Comparison of ENCODE assay signal across 1 cellular context in genomic region chr9:129606161-129607025, GRCh38.
TF ChIP-seq lines count a peak whose summit lies in the region.

No MANE protein-coding gene starts in this region.

TF ChIP-seq in IMR-90, 13 proteins besides CTCF, POLR2A, EP300 and RAD21 (continued from another document):
- no peak for TF ChIP-seq SMC3 (IDR thresholded peaks at IDR 0.05; ENCODE audit: low read depth, low read length)
- no peak for TF ChIP-seq BHLHE40 (IDR thresholded peaks at IDR 0.05; ENCODE audit: low read depth, low read length)
- TF ChIP-seq RFX5 (IDR thresholded peaks at IDR 0.05; ENCODE audit: low read depth, low read length) = no peak
- TF ChIP-seq, protein P1, sequence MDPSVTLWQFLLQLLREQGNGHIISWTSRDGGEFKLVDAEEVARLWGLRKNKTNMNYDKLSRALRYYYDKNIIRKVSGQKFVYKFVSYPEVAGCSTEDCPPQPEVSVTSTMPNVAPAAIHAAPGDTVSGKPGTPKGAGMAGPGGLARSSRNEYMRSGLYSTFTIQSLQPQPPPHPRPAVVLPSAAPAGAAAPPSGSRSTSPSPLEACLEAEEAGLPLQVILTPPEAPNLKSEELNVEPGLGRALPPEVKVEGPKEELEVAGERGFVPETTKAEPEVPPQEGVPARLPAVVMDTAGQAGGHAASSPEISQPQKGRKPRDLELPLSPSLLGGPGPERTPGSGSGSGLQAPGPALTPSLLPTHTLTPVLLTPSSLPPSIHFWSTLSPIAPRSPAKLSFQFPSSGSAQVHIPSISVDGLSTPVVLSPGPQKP (IDR thresholded peaks at IDR 0.05; ENCODE audit: borderline replicate concordance, low read depth, low read length) = no peak
- no peak for TF ChIP-seq USF2 (IDR thresholded peaks at IDR 0.05; ENCODE audit: low read depth, low read length)
- TF ChIP-seq CHD1 (IDR thresholded peaks at IDR 0.05; ENCODE audit: low read depth, low read length) = no peak
- TF ChIP-seq CEBPB (IDR thresholded peaks at IDR 0.05; ENCODE audit: low read depth, low read length) = no peak
- no peak for TF ChIP-seq MAFK (IDR thresholded peaks at IDR 0.05; ENCODE audit: low read depth, low read length)
- no peak for TF ChIP-seq MAZ (IDR thresholded peaks at IDR 0.05; ENCODE audit: borderline replicate concordance, low read depth, low read length)
- no peak for TF ChIP-seq FOS (IDR thresholded peaks at IDR 0.05; ENCODE audit: low read depth, low read length)
- no peak for TF ChIP-seq MXI1 (IDR thresholded peaks at IDR 0.05; ENCODE audit: borderline replicate concordance, low read depth, low read length)
- no peak for TF ChIP-seq RCOR1 (IDR thresholded peaks at IDR 0.05; ENCODE audit: insufficient replicate concordance, low read length)
